In genomic region chr6:104784884-104785283, GRCh38 we compare ENCODE assay signal across 15 cellular contexts.
DNase-seq lines count a peak whose midpoint lies in the region; ATAC-seq and TF ChIP-seq lines count a peak whose summit lies in the region.
"Had no signal": no experiment of that assay in that cellular context is flagged by ENCODE, and none has a peak within 500 bp of the region (broad histone marks: within the 10 kb centered on the region; RNA-seq: fewer than 3 reads in every experiment).

No MANE protein-coding gene starts in this region.

- no peaks in the 10 kb centered on the region for H4K20me1 ChIP-seq in neural cell (ENCODE audit: insufficient read depth)

- H3K36me3 ChIP-seq in neural cell (ENCODE audit: insufficient read depth, low read length) (peaks cover 5% of the 10 kb centered on the region), heart right ventricle (peaks cover 0 to 56% (median 0%) of the 10 kb centered on the region in 9 donors)

- 39 to 46% methylated on average over 2 of the region's 2 CpGs for WGBS in heart right ventricle, 2 donors

- DNase-seq in GDM1 (lab: John Stamatoyannopoulos, UW) (peak; percentile 5), NCI-H69 (lab: John Stamatoyannopoulos, UW) (peak; percentile 13), dermis microvascular lymphatic vessel endothelial cell (ENCODE audit: low read depth in 2 of 2) (peak; percentile 30 to 77), heart right ventricle (no peak), NCI-H187 (lab: John Stamatoyannopoulos, UW) (no peak)
- no peak for DNase-seq in activated CD8-positive, alpha-beta memory T cell treated with anti-CD3 and anti-CD28 coated beads, Interleukin-2, amount 50 U/mL, for 48 hours
- DNase-seq: activated naive CD4-positive, alpha-beta T cell treated with anti-CD3 and anti-CD28 coated beads for 36 hours; heart left ventricle; NCI-H2081; NCI-H526 treated with DMSO at 0.1 percent for 48 hours; stimulated activated CD4-positive, alpha-beta T cell treated with anti-CD3 and anti-CD28 coated beads, Interleukin-15, amount 100 ng/mL, for 24 hours had no signal

- no peak overlapping the region for H2AFZ ChIP-seq in neural cell (ENCODE audit: low read depth, low read length)

- TF ChIP-seq RAD21 in neural cell (conservative IDR thresholded peaks at IDR 0.05): no peak

- intact Hi-C loops in heart right ventricle (cut with DNase I): loop anchor here in 2 of 10 donors (10.0 kb wide), 1 partner anchor 290 kb away; no protein-coding TSS in a partner anchor

- H3K79me2 ChIP-seq in neural cell (replicated peaks; ENCODE audit: insufficient read depth, low read length): no peaks in the 10 kb centered on the region

- H3K4me1 ChIP-seq in heart right ventricle: peaks cover 0 to 17% (median 0%) of the 10 kb centered on the region in 9 donors

- no peak for ATAC-seq in heart right ventricle
- ATAC-seq in HG03159 (IDR thresholded peaks at IDR 0.05; ENCODE audit: unreplicated experiment): no peak
- ATAC-seq: heart left ventricle had no signal

- peak overlapping the region; percentile 23 for H3K27ac ChIP-seq in neural cell (ENCODE audit: low read length)
- H3K27ac ChIP-seq in heart right ventricle: no peak overlapping the region
- H3K27ac ChIP-seq: C4-2B, cardiac muscle cell, heart left ventricle had no signal

- no peaks in the 10 kb centered on the region for H3K27me3 ChIP-seq in neural cell (ENCODE audit: insufficient read depth, low read depth, low read length)
- H3K27me3 ChIP-seq in heart right ventricle: no peaks in the 10 kb centered on the region
- H3K27me3 ChIP-seq: cardiac muscle cell, heart left ventricle had no signal

- H3K4me2 ChIP-seq in neural cell (ENCODE audit: low read length): no peak overlapping the region

- H3K9me3 ChIP-seq in neural cell (ENCODE audit: low read length): no peaks in the 10 kb centered on the region
- H3K9me3 ChIP-seq in heart right ventricle: no peaks in the 10 kb centered on the region
- H3K9me3 ChIP-seq: heart left ventricle had no signal

- H3F3A ChIP-seq in neural cell (ENCODE audit: insufficient read depth, low read length, poor library complexity, severe bottlenecking): no peaks in the 10 kb centered on the region

- TF ChIP-seq CTCF in neural cell (IDR thresholded peaks at IDR 0.05; ENCODE audit: poor library complexity, severe bottlenecking) (no peak), heart right ventricle (IDR thresholded peaks at IDR 0.05) (no peak)

- H3K4me3 ChIP-seq in neural cell (ENCODE audit: low read length) (peak overlapping the region; percentile 14), heart right ventricle (no peak overlapping the region)
- H3K4me3 ChIP-seq: cardiac muscle cell, heart left ventricle had no signal

- no peaks in the 10 kb centered on the region for H3K9me2 ChIP-seq in neural cell (ENCODE audit: insufficient read depth, low read length)

- peak; percentile 93 for TF ChIP-seq EP300 in neural cell (conservative IDR thresholded peaks at IDR 0.05; ENCODE audit: poor library complexity, severe bottlenecking)

- no peak overlapping the region for H3K9ac ChIP-seq in neural cell (ENCODE audit: low read length)

TF ChIP-seq in neural cell, 6 proteins besides CTCF, POLR2A, EP300 and RAD21:
- TF ChIP-seq REST (IDR thresholded peaks at IDR 0.05; ENCODE audit: borderline replicate concordance) (no peak), POLR2AphosphoS5 (IDR thresholded peaks at IDR 0.05) (peak; percentile 58), EZH2 (IDR thresholded peaks at IDR 0.05; ENCODE audit: borderline replicate concordance, insufficient read depth, low read length, poor library complexity, severe bottlenecking) (no peak), TAF1 (IDR thresholded peaks at IDR 0.05; ENCODE audit: low read depth) (no peak), SMC3 (conservative IDR thresholded peaks at IDR 0.05; ENCODE audit: poor library complexity) (no peak), MXI1 (conservative IDR thresholded peaks at IDR 0.05; ENCODE audit: poor library complexity, severe bottlenecking) (no peak)
TF ChIP-seq in neural cell: peak in this region for 1.

Comparison
In these comparisons a context has a peak if more than half of its experiments do, and no peak if none do; other contexts are left out.
1. DNase-seq: peak in GDM1 (single experiment), NCI-H69 (single experiment) and dermis microvascular lymphatic vessel endothelial cell (2 of 2); none in activated CD8-positive, alpha-beta memory T cell treated with anti-CD3 and anti-CD28 coated beads, Interleukin-2, amount 50 U/mL, for 48 hours (single experiment), heart right ventricle (0 of 2) and NCI-H187 (0 of 2).